ENCODE assay signal across 13 cellular contexts in genomic region chr4:146637853-146638800, GRCh38. TPM values are rescaled to one million over a fixed set of nuclear protein-coding genes. Genes with fewer than 3 reads are reported as not detected.
DNase-seq lines count a peak whose midpoint lies in the region; ATAC-seq and TF ChIP-seq lines count a peak whose summit lies in the region.
"Had no signal": no experiment of that assay in that cellular context is flagged by ENCODE, and none has a peak within 500 bp of the region (broad histone marks: within the 10 kb centered on the region; RNA-seq: fewer than 3 reads in every experiment).

No MANE protein-coding gene starts in this region.

- no peak for ATAC-seq in activated CD4-positive, alpha-beta T cell treated with anti-CD3 and anti-CD28 coated beads for 36 hours
- ATAC-seq in gastrocnemius medialis (no peak), GM21367 (IDR thresholded peaks at IDR 0.05; ENCODE audit: unreplicated experiment) (no peak)
- ATAC-seq: left colon had no signal

- peaks cover 22% of the 10 kb centered on the region for H3K4me1 Mint-ChIP-seq in activated CD4-positive, alpha-beta T cell treated with anti-CD3 and anti-CD28 coated beads for 36 hours
- peaks cover 28% of the 10 kb centered on the region for H3K4me1 Mint-ChIP-seq in glutamatergic neuron (ENCODE audit: low read depth, unreplicated experiment)

- H3K9me3 ChIP-seq in gastrocnemius medialis: no peaks in the 10 kb centered on the region
- H3K9me3 ChIP-seq: tibial artery had no signal

- H3K4me3 ChIP-seq in gastrocnemius medialis: peak overlapping the region; percentile 17 to 43 (median 26)
- H3K4me3 ChIP-seq: BLaER1 had no signal

- H3K4me3 Mint-ChIP-seq in activated CD4-positive, alpha-beta T cell treated with anti-CD3 and anti-CD28 coated beads for 36 hours: peak overlapping the region; percentile 26
- H3K4me3 Mint-ChIP-seq in glutamatergic neuron (ENCODE audit: unreplicated experiment): peak overlapping the region; percentile 85
- H3K4me3 Mint-ChIP-seq: dendritic cell treated with granulocyte-macrophage colony-stimulating factor and Interleukin-4, amounts not matched to agents 40 ng/mL and 50 ng/mL, for 4 days had no signal

- intact Hi-C loops in activated CD4-positive, alpha-beta T cell treated with anti-CD3 and anti-CD28 coated beads for 36 hours (cut with DNase I, micrococcal nuclease): loop anchor here (2.0 to 5.0 kb wide), 2 partner anchors 17 to 296 kb away; no protein-coding TSS in a partner anchor
- intact Hi-C loops in gastrocnemius medialis (cut with DNase I; ENCODE audit: low total_unique reads): no loop called here

- CTCF ChIA-PET in activated CD4-positive, alpha-beta T cell treated with anti-CD3 and anti-CD28 coated beads for 36 hours (lab: Charles Lee): no interaction called here

- H3K36me3 Mint-ChIP-seq in activated CD4-positive, alpha-beta T cell treated with anti-CD3 and anti-CD28 coated beads for 36 hours (ENCODE audit: low read depth): no peaks in the 10 kb centered on the region
- H3K36me3 Mint-ChIP-seq in glutamatergic neuron (ENCODE audit: unreplicated experiment): peaks cover 4% of the 10 kb centered on the region

- H3K36me3 ChIP-seq in gastrocnemius medialis: no peaks in the 10 kb centered on the region
- H3K36me3 ChIP-seq: BLaER1, tibial artery had no signal

- H3K9me3 Mint-ChIP-seq in activated CD4-positive, alpha-beta T cell treated with anti-CD3 and anti-CD28 coated beads for 36 hours (ENCODE audit: low read depth): peaks cover 4% of the 10 kb centered on the region
- H3K9me3 Mint-ChIP-seq in glutamatergic neuron (ENCODE audit: unreplicated experiment): peaks cover 25% of the 10 kb centered on the region
- H3K9me3 Mint-ChIP-seq: dendritic cell treated with granulocyte-macrophage colony-stimulating factor and Interleukin-4, amounts not matched to agents 40 ng/mL and 50 ng/mL, for 4 days had no signal

- no peak for TF ChIP-seq POLR2A in gastrocnemius medialis (IDR thresholded peaks at IDR 0.05)

- H3K4me1 ChIP-seq in gastrocnemius medialis: peaks cover 0 to 14% of the 10 kb centered on the region in 2 donors
- H3K4me1 ChIP-seq: BLaER1 had no signal

- in situ Hi-C loops in gastrocnemius medialis (cut with MboI; ENCODE audit: low sequenced_read_pairs in 4 of 4): no loop called here

- H3K27ac ChIP-seq in gastrocnemius medialis: no peak overlapping the region
- H3K27ac ChIP-seq: BLaER1, tibial artery had no signal

- H3K27ac Mint-ChIP-seq in activated CD4-positive, alpha-beta T cell treated with anti-CD3 and anti-CD28 coated beads for 36 hours: no peak overlapping the region
- no peak overlapping the region for H3K27ac Mint-ChIP-seq in glutamatergic neuron (ENCODE audit: unreplicated experiment)
- H3K27ac Mint-ChIP-seq: dendritic cell treated with granulocyte-macrophage colony-stimulating factor and Interleukin-4, amounts not matched to agents 40 ng/mL and 50 ng/mL, for 4 days had no signal

- H3K27me3 Mint-ChIP-seq in activated CD4-positive, alpha-beta T cell treated with anti-CD3 and anti-CD28 coated beads for 36 hours: peaks cover 76% of the 10 kb centered on the region
- peaks cover 62% of the 10 kb centered on the region for H3K27me3 Mint-ChIP-seq in glutamatergic neuron (ENCODE audit: unreplicated experiment)

- POLR2A ChIA-PET in activated CD4-positive, alpha-beta T cell treated with anti-CD3 and anti-CD28 coated beads for 36 hours (lab: Charles Lee): no interaction called here

- DNase-seq in activated CD4-positive, alpha-beta T cell treated with anti-CD3 and anti-CD28 coated beads for 36 hours: no peak
- no peak for DNase-seq in activated CD4-positive, alpha-beta T cell treated with anti-CD3 and anti-CD28 coated beads for 1 hour
- DNase-seq in NCI-H774 (lab: John Stamatoyannopoulos, UW) (peak; percentile 19), glutamatergic neuron (peak; percentile 61), gastrocnemius medialis (no peak), hippocampal formation (lab: John Stamatoyannopoulos, UW) (no peak), SIG-M5 treated with dmso at 0.1 percent for 504 hours (lab: John Stamatoyannopoulos, UW; ENCODE audit: unreplicated experiment) (no peak)
- DNase-seq: activated CD4-positive, alpha-beta T cell treated with anti-CD3 and anti-CD28 coated beads, Interleukin-2, amount 50 U/mL, for 4 hours; left colon; tibial artery had no signal

- TF ChIP-seq CTCF in glutamatergic neuron (IDR thresholded peaks at IDR 0.05; ENCODE audit: partially characterized antibody, unreplicated experiment): no peak
- no peak for TF ChIP-seq CTCF in gastrocnemius medialis (IDR thresholded peaks at IDR 0.05 in 4 of 5, conservative IDR thresholded peaks at IDR 0.05 in 1 of 5)

- peaks cover 68 to 98% (median 83%) of the 10 kb centered on the region in 3 donors for H3K27me3 ChIP-seq in gastrocnemius medialis
- H3K27me3 ChIP-seq: BLaER1 had no signal

RNA-seq across cellular contexts. Expression of gene POU4F2, which starts 0.6 kb away (rescaled TPM):
- total RNA-seq in activated CD4-positive, alpha-beta T cell treated with anti-CD3 and anti-CD28 coated beads for 36 hours: not detected
- 1.8 TPM for total RNA-seq in glutamatergic neuron (ENCODE audit: unreplicated experiment)
- total RNA-seq in gastrocnemius medialis: not detected
- total RNA-seq: left colon had no signal

Comparison
In these comparisons a context has a peak if more than half of its experiments do, and no peak if none do; other contexts are left out.
1. DNase-seq: peak in NCI-H774 (single experiment) and glutamatergic neuron (single experiment); none in activated CD4-positive, alpha-beta T cell treated with anti-CD3 and anti-CD28 coated beads for 36 hours (single experiment), activated CD4-positive, alpha-beta T cell treated with anti-CD3 and anti-CD28 coated beads for 1 hour (single experiment), gastrocnemius medialis (0 of 2), hippocampal formation (0 of 2) and SIG-M5 treated with dmso at 0.1 percent for 504 hours (single experiment).